ENCODE assay signal across 8 cellular contexts in the genomic region with DNA sequence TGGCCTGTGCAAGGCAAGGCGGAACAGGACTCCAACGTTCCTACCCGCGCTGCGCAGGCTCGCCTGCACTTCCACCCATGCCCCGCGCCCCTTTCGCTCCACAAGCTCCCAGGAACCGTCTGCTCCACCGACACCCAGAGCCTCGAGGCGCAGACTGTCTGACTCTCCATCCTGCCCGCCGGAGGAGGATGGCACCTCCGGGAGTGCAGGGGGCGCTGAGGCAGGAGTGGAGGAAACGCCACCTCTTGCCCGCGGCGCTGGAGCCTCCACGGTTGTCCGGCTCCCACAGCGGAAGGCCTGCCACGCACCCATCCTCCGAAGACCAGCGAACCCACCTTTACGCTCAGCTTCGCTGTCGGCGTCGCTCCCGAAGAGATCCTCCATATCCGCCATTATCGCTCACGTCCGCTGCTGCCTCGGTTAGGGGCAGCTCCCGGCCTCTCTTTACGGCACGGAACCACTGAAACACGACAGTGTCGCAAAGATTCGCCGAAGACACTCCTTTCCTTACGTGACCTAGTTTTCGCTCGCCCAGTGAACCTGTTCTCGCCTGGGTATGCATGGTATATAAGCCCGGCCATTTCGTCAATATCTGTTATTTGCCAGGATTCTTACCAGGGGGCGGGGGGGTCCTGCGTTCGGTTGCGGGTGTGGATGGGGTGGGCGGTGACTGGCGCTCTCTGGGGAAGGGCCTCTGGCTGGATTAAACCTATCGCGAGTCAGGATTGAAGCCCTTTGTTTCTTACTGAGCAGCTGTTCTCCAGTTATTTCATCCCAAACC. TPM values are rescaled to one million over a fixed set of nuclear protein-coding genes. Genes with fewer than 3 reads are reported as not detected.
DNase-seq lines count a peak whose midpoint lies in the region; ATAC-seq, FAIRE-seq and TF ChIP-seq lines count a peak whose summit lies in the region.

LEO1 (minus strand) TSS at position 426 of the 781 bp plus-strand sequence; CDS start at position 393, 33 bp downstream.

- H3K27ac ChIP-seq in adrenal gland (peak within 1 kb of the TSS; percentile 74 to 89 (median 82)), left ventricle myocardium inferior (replicated peaks) (peak within 1 kb of the TSS; percentile 93), prostate gland (peak within 1 kb of the TSS; percentile 87 to 91), urinary bladder (ENCODE audit: low read depth) (peak within 1 kb of the TSS; percentile 92)

- H3K4me1 Mint-ChIP-seq in T-cell, result peaks cover 18 to 28% (median 26%) of the 10 kb centered on the region in 3 donors

- DNase-seq in GM12892 (ENCODE audit: insufficient read length) (peak; percentile 89), NCI-H1436 treated with DMSO at 0.1 percent for 48 hours (lab: John Stamatoyannopoulos, UW) (peak; percentile 76), T-cell (peak; percentile 70 to 92 (median 86)), adrenal gland (peak; percentile 92 to 96 (median 94)), left ventricle myocardium inferior (peak; percentile 82), prostate gland (ENCODE audit: low spot score) (peak; percentile 93)

- H3K4me3 Mint-ChIP-seq in T-cell, result peak within 1 kb of the TSS; percentile 96 to 99 (median 97)

- peaks cover 8 to 15% of the 10 kb centered on the region in 2 donors for H3K4me1 ChIP-seq in adrenal gland (replicated peaks in 1 of 2)
- peaks cover 26% of the 10 kb centered on the region for H3K4me1 ChIP-seq in left ventricle myocardium inferior
- no peaks in the 10 kb centered on the region for H3K4me1 ChIP-seq in prostate gland (replicated peaks)
- H3K4me1 ChIP-seq in urinary bladder (ENCODE audit: insufficient read depth), result no peaks in the 10 kb centered on the region

- CTCF ChIA-PET in T-cell (lab: Charles Lee), result interaction anchor here (0.5 to 2.2 kb wide), 10 partner anchors 9 to 257 kb away, joined by 3 to 11 read pairs (median 5); no protein-coding TSS in a partner anchor

- no peaks in the 10 kb centered on the region for H3K36me3 ChIP-seq in adrenal gland (replicated peaks in 1 of 2)
- peaks cover 15% of the 10 kb centered on the region for H3K36me3 ChIP-seq in left ventricle myocardium inferior
- H3K36me3 ChIP-seq in prostate gland, result no peaks in the 10 kb centered on the region
- no peaks in the 10 kb centered on the region for H3K36me3 ChIP-seq in urinary bladder (ENCODE audit: insufficient read depth)

- H3K9me3 ChIP-seq in adrenal gland (replicated peaks in 1 of 3), result peaks cover 0 to 17% (median 0%) of the 10 kb centered on the region in 3 donors
- peaks cover 18% of the 10 kb centered on the region for H3K9me3 ChIP-seq in left ventricle myocardium inferior (replicated peaks)
- no peaks in the 10 kb centered on the region for H3K9me3 ChIP-seq in prostate gland

- H3K9me3 Mint-ChIP-seq in T-cell, result peaks cover 4 to 7% (median 6%) of the 10 kb centered on the region in 3 donors

- H3K36me3 Mint-ChIP-seq in T-cell, result peaks cover 9% of the 10 kb centered on the region

- FAIRE-seq in GM12892 (lab: Jason Lieb, UNC), result peak; percentile 94

- no peaks in the 10 kb centered on the region for H3K27me3 ChIP-seq in adrenal gland
- H3K27me3 ChIP-seq in left ventricle myocardium inferior (ENCODE audit: low read depth), result no peaks in the 10 kb centered on the region
- H3K27me3 ChIP-seq in prostate gland (replicated peaks; ENCODE audit: insufficient read depth), result no peaks in the 10 kb centered on the region

- H3K27me3 Mint-ChIP-seq in T-cell, result no peaks in the 10 kb centered on the region

- intact Hi-C loops in adrenal gland (cut with DNase I) (loop anchor here in 1 of 2 donors (10.0 kb wide), 1 partner anchor 113 kb away; no protein-coding TSS in a partner anchor), left ventricle myocardium inferior (cut with micrococcal nuclease) (no loop called here), prostate gland (cut with DNase I) (loop anchor here (5.0 kb wide), 1 partner anchor 46 kb away; the partner anchor contains the start of gene MAPK6)

- TF ChIP-seq POLR2A in GM12892 (IDR thresholded peaks at IDR 0.05; ENCODE audit: low read depth, low read length), result peak; percentile 90
- peak in 1 of 2 donors; percentile 73 for TF ChIP-seq POLR2A in adrenal gland (IDR thresholded peaks at IDR 0.05)
- TF ChIP-seq POLR2A in prostate gland (IDR thresholded peaks at IDR 0.05), result peak; percentile 47

- peak within 1 kb of the TSS; percentile 95 to 97 for H3K27ac Mint-ChIP-seq in T-cell

- peak within 1 kb of the TSS; percentile 29 to 85 (median 66) for H3K4me3 ChIP-seq in adrenal gland
- H3K4me3 ChIP-seq in left ventricle myocardium inferior, result peak within 1 kb of the TSS; percentile 89
- H3K4me3 ChIP-seq in prostate gland, result peak within 1 kb of the TSS; percentile 79 to 81
- peak within 1 kb of the TSS; percentile 58 for H3K4me3 ChIP-seq in urinary bladder (ENCODE audit: low read depth, low read length)

- TF ChIP-seq CTCF in adrenal gland (IDR thresholded peaks at IDR 0.05) (peak in 5 of 6 experiments; percentile 35 to 58 (median 43)), left ventricle myocardium inferior (IDR thresholded peaks at IDR 0.05; ENCODE audit: borderline replicate concordance) (peak; percentile 59), prostate gland (IDR thresholded peaks at IDR 0.05) (peak in 3 of 4 experiments; percentile 30 to 56 (median 31))

- WGBS in adrenal gland, 4 donors, result 0 to 1% (median 0%) methylated on average over 39 to 59 of the region's 59 CpGs
- under 1% methylated on average over 59 of the region's 59 CpGs for WGBS in prostate gland
- WGBS in urinary bladder, result under 1% methylated on average over 59 of the region's 59 CpGs

- ATAC-seq in HG02852 (IDR thresholded peaks at IDR 0.05; ENCODE audit: unreplicated experiment), result peak; percentile 81
- ATAC-seq in T-cell (replicated peaks in 1 of 4), result peak; percentile 88 to 93 (median 92)

- POLR2A ChIA-PET in T-cell (lab: Charles Lee), result interaction anchor here (0.6 to 0.9 kb wide), 3 partner anchors 36 to 207 kb away, joined by 3 to 4 read pairs (median 3); no protein-coding TSS in a partner anchor

RNA-seq across cellular contexts. Expression of gene LEO1, which starts in this region (rescaled TPM):
- 26.9 TPM for polyA plus RNA-seq in GM12892 (2012; ENCODE audit: missing spikeins)
- total RNA-seq in T-cell, result 10 to 100 TPM in 4 of 5 donors, 1 to 10 TPM in 1; 8.6 to 20.2 (median 16.7) TPM
- total RNA-seq in adrenal gland, result 10 to 100 TPM; 10.6 to 22.0 (median 15.0) TPM
- polyA plus RNA-seq in adrenal gland, result 10 to 100 TPM in 1 of 3 donors, 1 to 10 TPM in 2; 6.6 to 44.6 (median 9.5) TPM
- 9.7 TPM for total RNA-seq in left ventricle myocardium inferior
- total RNA-seq in prostate gland, result 10 to 100 TPM; 14.4 to 24.2 TPM
- total RNA-seq in urinary bladder, result 25.5 TPM
- 12.7 TPM for polyA plus RNA-seq in urinary bladder

Comparison
In these comparisons a context has a peak if more than half of its experiments do, and no peak if none do; other contexts are left out.
1. Peak in every context shown above with its lines: DNase-seq, ATAC-seq, H3K4me3 ChIP-seq and H3K27ac ChIP-seq.